8 cellular contexts compared by ENCODE assay signal in genomic region chr16:28193530-28194423, GRCh38.
DNase-seq lines count a peak whose midpoint lies in the region; ATAC-seq and TF ChIP-seq lines count a peak whose summit lies in the region.

No MANE protein-coding gene starts in this region.

- peak; percentile 19 for DNase-seq in NOMO-1 treated with DMSO at 0.1 percent for 48 hours (lab: John Stamatoyannopoulos, UW; ENCODE audit: unreplicated experiment)
- no peak for DNase-seq in NOMO-1 treated with dmso at 0.1 percent for 144 hours (lab: John Stamatoyannopoulos, UW; ENCODE audit: unreplicated experiment)
- DNase-seq in activated CD4-positive, alpha-beta T cell treated with anti-CD3 and anti-CD28 coated beads, Interleukin-2, amount 50 U/mL, for 48 hours = peak; percentile 51 to 60
- DNase-seq in fibroblast of pulmonary artery (ENCODE audit: low read depth) = peak; percentile 89
- peak; percentile 58 for DNase-seq in stimulated activated naive CD8-positive, alpha-beta T cell treated with anti-CD3 and anti-CD28 coated beads, Interleukin-15, Interleukin-2, amounts not matched to agents 100 U/mL and 50 U/mL, for 24 hours
- no peak for DNase-seq in NCI-H1436 (lab: John Stamatoyannopoulos, UW)
- no peak for DNase-seq in Ammon's horn (ENCODE audit: low spot score)

- no peak for TF ChIP-seq CTCF in fibroblast of pulmonary artery (IDR thresholded peaks at IDR 0.05; ENCODE audit: low read length, missing control alignments)

- H3K4me3 ChIP-seq in fibroblast of pulmonary artery (replicated peaks; ENCODE audit: low read depth, low read length) = peak overlapping the region; percentile 5

- ATAC-seq in HG03103 (IDR thresholded peaks at IDR 0.05; ENCODE audit: low read depth, unreplicated experiment) = peak; percentile 18
- ATAC-seq in stimulated activated naive CD8-positive, alpha-beta T cell treated with anti-CD3 and anti-CD28 coated beads, Interleukin-15, Interleukin-2, amounts not matched to agents 100 U/mL and 50 U/mL, for 24 hours = peak; percentile 58

Comparison
In these comparisons a context has a peak if more than half of its experiments do, and no peak if none do; other contexts are left out.
1. DNase-seq: peak in NOMO-1 treated with DMSO at 0.1 percent for 48 hours (single experiment), activated CD4-positive, alpha-beta T cell treated with anti-CD3 and anti-CD28 coated beads, Interleukin-2, amount 50 U/mL, for 48 hours (2 of 2), fibroblast of pulmonary artery (single experiment) and stimulated activated naive CD8-positive, alpha-beta T cell treated with anti-CD3 and anti-CD28 coated beads, Interleukin-15, Interleukin-2, amounts not matched to agents 100 U/mL and 50 U/mL, for 24 hours (single experiment); none in NOMO-1 treated with dmso at 0.1 percent for 144 hours (single experiment), NCI-H1436 (single experiment) and Ammon's horn (single experiment).